ENCODE assay signal across 20 cellular contexts in genomic region chr13:94483970-94484369, GRCh38. TPM values are rescaled to one million over a fixed set of nuclear protein-coding genes. Genes with fewer than 3 reads are reported as not detected.
DNase-seq lines count a peak whose midpoint lies in the region; ATAC-seq and TF ChIP-seq lines count a peak whose summit lies in the region.
"Had no signal": no experiment of that assay in that cellular context is flagged by ENCODE, and none has a peak within 500 bp of the region (broad histone marks: within the 10 kb centered on the region; RNA-seq: fewer than 3 reads in every experiment).

No MANE protein-coding gene starts in this region.

- H3K27me3 Mint-ChIP-seq in mesothelial cell of epicardium (ENCODE audit: low read depth): peaks cover 30% of the 10 kb centered on the region

- DNase-seq in Right ventricle myocardium superior: no peak
- DNase-seq in right cardiac atrium: no peak
- peak; percentile 4 for DNase-seq in fibroblast of mammary gland (ENCODE audit: low read depth)
- DNase-seq in sciatic nerve (ENCODE audit: low spot score): peak; percentile 61
- peak; percentile 16 to 47 for DNase-seq in tibial nerve (ENCODE audit: low spot score in 2 of 2)
- no peak for DNase-seq in prostate gland (ENCODE audit: low spot score)
- DNase-seq in T-helper 9 cell: no peak
- DNase-seq in mesothelial cell of epicardium (ENCODE audit: low spot score in 2 of 2, unreplicated experiment in 2 of 2): no peak
- DNase-seq: 8988T; CD4-positive, alpha-beta memory T cell; DMS79 treated with DMSO at 0.1 percent for 48 hours; GF-D8; GOT3; H7; HFFc6 had no signal

- H3K27ac ChIP-seq in right cardiac atrium (ENCODE audit: low read length) (no peak overlapping the region), tibial nerve (no peak overlapping the region), prostate gland (no peak overlapping the region)
- H3K27ac ChIP-seq: BLaER1 had no signal

- intact Hi-C loops in Right ventricle myocardium superior (cut with DNase I): no loop called here
- intact Hi-C loops in right cardiac atrium (cut with DNase I): no loop called here
- intact Hi-C loops in sciatic nerve (cut with DNase I): no loop called here
- intact Hi-C loops in prostate gland (cut with DNase I): no loop called here

- TF ChIP-seq POLR2A in tibial nerve (IDR thresholded peaks at IDR 0.05) (no peak), prostate gland (IDR thresholded peaks at IDR 0.05) (no peak)

- H3K4me1 Mint-ChIP-seq in mesothelial cell of epicardium: peaks cover 2% of the 10 kb centered on the region
- H3K4me1 Mint-ChIP-seq: CD4-positive, alpha-beta memory T cell had no signal

- H3K27me3 ChIP-seq in right cardiac atrium (ENCODE audit: control insufficient read depth, insufficient read depth) (no peaks in the 10 kb centered on the region), tibial nerve (no peaks in the 10 kb centered on the region), prostate gland (replicated peaks; ENCODE audit: insufficient read depth) (no peaks in the 10 kb centered on the region)
- H3K27me3 ChIP-seq: BLaER1 had no signal

- H3K4me3 ChIP-seq in right cardiac atrium (ENCODE audit: low read length) (no peak overlapping the region), fibroblast of mammary gland (ENCODE audit: control insufficient read depth, low read depth, low read length) (no peak overlapping the region), tibial nerve (no peak overlapping the region), prostate gland (no peak overlapping the region)
- H3K4me3 ChIP-seq: BLaER1 had no signal

- H3K4me3 Mint-ChIP-seq in mesothelial cell of epicardium: no peak overlapping the region
- H3K4me3 Mint-ChIP-seq: CD4-positive, alpha-beta memory T cell; HFFc6 had no signal

- no peaks in the 10 kb centered on the region for H3K9me3 ChIP-seq in right cardiac atrium (ENCODE audit: control insufficient read depth, low read length)
- H3K9me3 ChIP-seq in tibial nerve: no peaks in the 10 kb centered on the region
- no peaks in the 10 kb centered on the region for H3K9me3 ChIP-seq in prostate gland
- H3K9me3 ChIP-seq: BLaER1 had no signal

- no peaks in the 10 kb centered on the region for H3K36me3 ChIP-seq in tibial nerve
- H3K36me3 ChIP-seq in prostate gland: no peaks in the 10 kb centered on the region
- H3K36me3 ChIP-seq: BLaER1 had no signal

- peak; percentile 56 for ATAC-seq in Right ventricle myocardium superior (ENCODE audit: poor library complexity)
- ATAC-seq in right cardiac atrium: no peak
- ATAC-seq in sciatic nerve: peak; percentile 85
- ATAC-seq: HCT116 had no signal

- H3K9me3 Mint-ChIP-seq in mesothelial cell of epicardium: no peaks in the 10 kb centered on the region
- H3K9me3 Mint-ChIP-seq: CD4-positive, alpha-beta memory T cell; HFFc6 had no signal

- no peak overlapping the region for H3K27ac Mint-ChIP-seq in mesothelial cell of epicardium
- H3K27ac Mint-ChIP-seq: CD14-positive monocyte; CD4-positive, alpha-beta memory T cell; HFFc6 had no signal

- no peaks in the 10 kb centered on the region for H3K36me3 Mint-ChIP-seq in mesothelial cell of epicardium
- H3K36me3 Mint-ChIP-seq: CD4-positive, alpha-beta memory T cell had no signal

- 74% methylated on average over 5 of the region's 5 CpGs for WGBS in right cardiac atrium
- 64 to 66% methylated on average over 5 of the region's 5 CpGs for WGBS in tibial nerve, 2 donors
- 67% methylated on average over 5 of the region's 5 CpGs for WGBS in prostate gland

- TF ChIP-seq CTCF in fibroblast of mammary gland (conservative IDR thresholded peaks at IDR 0.05; ENCODE audit: control insufficient read depth, insufficient read depth, low read depth, low read length): no peak
- TF ChIP-seq CTCF in tibial nerve (IDR thresholded peaks at IDR 0.05): no peak
- no peak for TF ChIP-seq CTCF in prostate gland (IDR thresholded peaks at IDR 0.05)
- no peak for TF ChIP-seq CTCF in mesothelial cell of epicardium (IDR thresholded peaks at IDR 0.05; ENCODE audit: unreplicated experiment)

- peak in 1 of 2 donors; percentile 58 for TF ChIP-seq EP300 in tibial nerve (IDR thresholded peaks at IDR 0.05)

- H3K4me1 ChIP-seq in right cardiac atrium (ENCODE audit: control insufficient read depth, insufficient read depth, low read length): peaks cover 2% of the 10 kb centered on the region
- peaks cover 0 to 6% (median 0%) of the 10 kb centered on the region in 4 donors for H3K4me1 ChIP-seq in tibial nerve
- H3K4me1 ChIP-seq in prostate gland (replicated peaks): no peaks in the 10 kb centered on the region

RNA-seq across cellular contexts. Expression of gene DCT, which starts 4.5 kb away (rescaled TPM):
- total RNA-seq in Right ventricle myocardium superior (0.22 TPM), right cardiac atrium (under 1 TPM; 0.24 to 0.46 (median 0.39) TPM), sciatic nerve (0.94 TPM), tibial nerve (1 to 10 TPM in 1 of 4 donors, under 1 TPM in 3; 0.30 to 3.9 (median 0.61) TPM), prostate gland (1 to 10 TPM in 1 of 2 donors, under 1 TPM in 1; 0.55 to 3.4 TPM), mesothelial cell of epicardium (0.04 to 0.27 TPM (median 0.18 TPM) in 3 replicates)
- 0.18 TPM for polyA plus RNA-seq in right cardiac atrium
- total RNA-seq: A673, H7, HFFc6 had no signal
- polyA plus RNA-seq: AG04450, CD14-positive monocyte had no signal

Comparison
In these comparisons a context has a peak if more than half of its experiments do, and no peak if none do; other contexts are left out.
1. ATAC-seq: peak in Right ventricle myocardium superior (single experiment) and sciatic nerve (single experiment); none in right cardiac atrium (0 of 2).
2. DNase-seq: peak in fibroblast of mammary gland (single experiment), sciatic nerve (single experiment) and tibial nerve (2 of 2); none in Right ventricle myocardium superior (single experiment), right cardiac atrium (0 of 3), prostate gland (single experiment), T-helper 9 cell (single experiment) and mesothelial cell of epicardium (0 of 2).